ENCODE assay signal across 12 cellular contexts in genomic region chr18:46718501-46719341, GRCh38. TPM values are rescaled to one million over a fixed set of nuclear protein-coding genes. Genes with fewer than 3 reads are reported as not detected.
DNase-seq lines count a peak whose midpoint lies in the region; FAIRE-seq and TF ChIP-seq lines count a peak whose summit lies in the region.
"Had no signal": no experiment of that assay in that cellular context is flagged by ENCODE, and none has a peak within 500 bp of the region (broad histone marks: within the 10 kb centered on the region; RNA-seq: fewer than 3 reads in every experiment).

No MANE protein-coding gene starts in this region.

- no peak overlapping the region for H2BK5ac ChIP-seq in H9 (ENCODE audit: insufficient read length, low read length)

- peak; percentile 77 for FAIRE-seq in H54 (lab: Jason Lieb, UNC)

- POLR2A ChIA-PET in HEK293T (lab: Yijun Ruan, JAX): no interaction called here

- H3K23ac ChIP-seq in H9 (ENCODE audit: insufficient read length, low read depth, low read length): no peak overlapping the region

- H3K9me3 Mint-ChIP-seq in H9: no peaks in the 10 kb centered on the region
- H3K9me3 Mint-ChIP-seq: T-helper 1 cell treated with Interleukin-12 subunit alpha and Interleukin-12 subunit beta and Interleukin-4 antibody, amounts not matched to agents 30 μg/mL and 1 μg/mL, for 36 hours had no signal

- H4K8ac ChIP-seq in H9 (replicated peaks; ENCODE audit: insufficient read length, low read depth, low read length): no peak overlapping the region

- CTCF ChIA-PET in HEK293T (lab: Yijun Ruan, JAX): no interaction called here

- no peak overlapping the region for H2BK20ac ChIP-seq in H9 (ENCODE audit: low read depth, low read length, poor library complexity, severe bottlenecking)

- no peak overlapping the region for H3K27ac ChIP-seq in H9 (ENCODE audit: insufficient read length, low read depth, low read length)
- H3K27ac ChIP-seq: neutrophil had no signal

- H2BK120ac ChIP-seq in H9 (ENCODE audit: low read depth, low read length, poor library complexity, severe bottlenecking): no peak overlapping the region

- no peak overlapping the region for H2BK15ac ChIP-seq in H9 (ENCODE audit: low read depth, low read length)

- no peak for TF ChIP-seq CTCF in H9 (conservative IDR thresholded peaks at IDR 0.05)

- DNase-seq in H54 (ENCODE audit: insufficient read length, low spot score) (peak; percentile 41), RKO (ENCODE audit: low spot score) (peak; percentile 9), fibroblast of the conjunctiva (ENCODE audit: low read depth) (peak; percentile 21), skeletal muscle cell (ENCODE audit: low read depth) (peak; percentile 9), SHP77 (lab: John Stamatoyannopoulos, UW) (no peak), HEK293T (ENCODE audit: extremely low spot score) (no peak), H9 (no peak)
- DNase-seq: activated CD8-positive, alpha-beta memory T cell treated with anti-CD3 and anti-CD28 coated beads, Interleukin-2, amount 50 U/mL, for 4 hours; GDM1 had no signal

- no peak overlapping the region for H3K4me2 ChIP-seq in H9 (ENCODE audit: insufficient read depth, insufficient read length, low read length)

- no peaks in the 10 kb centered on the region for H3K9me3 ChIP-seq in H9 (ENCODE audit: control insufficient read depth, low read depth, low read length)
- H3K9me3 ChIP-seq: neutrophil had no signal

- no peak overlapping the region for H4K91ac ChIP-seq in H9 (ENCODE audit: insufficient read length, low read depth, low read length)

- WGBS in H9 (ENCODE audit: extremely low coverage, insufficient read length, low lambda C conversion rate): no CpG with 5 or more reads among the region's 10 CpGs

- no peak for TF ChIP-seq POLR2A in H54 (IDR thresholded peaks at IDR 0.05; ENCODE audit: low read depth, low read length)

- H3K4ac ChIP-seq in H9 (ENCODE audit: low read depth, low read length): no peak overlapping the region

- no peak overlapping the region for H4K5ac ChIP-seq in H9 (ENCODE audit: insufficient read length, low read depth, low read length)

- H3K27ac Mint-ChIP-seq in H9: peak overlapping the region in 1 of 3 experiments; percentile 67; a peak in 1 of 7 replicates
- H3K27ac Mint-ChIP-seq: T-helper 1 cell treated with Interleukin-12 subunit alpha and Interleukin-12 subunit beta and Interleukin-4 antibody, amounts not matched to agents 30 μg/mL and 1 μg/mL, for 36 hours had no signal

- H3K36me3 Mint-ChIP-seq in H9 (ENCODE audit: insufficient read depth in 1 of 3, low read depth in 3 of 3): no peaks in the 10 kb centered on the region

- peaks cover 9% of the 10 kb centered on the region for H3K27me3 Mint-ChIP-seq in H9 (ENCODE audit: low read depth)

- H3K23me2 ChIP-seq in H9 (ENCODE audit: insufficient read length, low read depth, low read length, poor library complexity, severe bottlenecking): no peaks in the 10 kb centered on the region

- H3K79me1 ChIP-seq in H9 (ENCODE audit: insufficient read depth, low read depth, low read length, poor library complexity, severe bottlenecking): no peaks in the 10 kb centered on the region

- no peak overlapping the region for H3T11ph ChIP-seq in H9 (ENCODE audit: low read length)

- H3K9ac ChIP-seq in H9 (ENCODE audit: extremely low read depth, insufficient read length, low read length): no peak overlapping the region

- no peak overlapping the region for H3K4me3 Mint-ChIP-seq in H9
- H3K4me3 Mint-ChIP-seq: T-helper 1 cell treated with Interleukin-12 subunit alpha and Interleukin-12 subunit beta and Interleukin-4 antibody, amounts not matched to agents 30 μg/mL and 1 μg/mL, for 36 hours had no signal

- no peaks in the 10 kb centered on the region for H3K27me3 ChIP-seq in H9 (ENCODE audit: insufficient read depth, low read length)
- H3K27me3 ChIP-seq: neutrophil had no signal

- no peak overlapping the region for H3K14ac ChIP-seq in H9 (ENCODE audit: insufficient read depth, low read length)

- H2AFZ ChIP-seq in H9 (ENCODE audit: low read length): no peak overlapping the region

- H4K20me1 ChIP-seq in H9 (ENCODE audit: control insufficient read depth, insufficient read depth, insufficient read length): no peaks in the 10 kb centered on the region

- H3K79me2 ChIP-seq in H9 (ENCODE audit: insufficient read depth, low read length): no peaks in the 10 kb centered on the region

- peaks cover 8% of the 10 kb centered on the region for H3K4me1 ChIP-seq in H9 (ENCODE audit: insufficient read depth, low read length)

- no peak overlapping the region for H3K56ac ChIP-seq in H9 (ENCODE audit: insufficient read length, low read depth, low read length)

- H3K4me1 Mint-ChIP-seq in H9: peaks cover 10 to 12% of the 10 kb centered on the region in 2 experiments

- no peak overlapping the region for H3K4me3 ChIP-seq in skeletal muscle cell (ENCODE audit: low read depth, low read length)

- H3K18ac ChIP-seq in H9 (ENCODE audit: insufficient read length, low read depth, low read length): no peak overlapping the region

- no peak overlapping the region for H2AK5ac ChIP-seq in H9 (ENCODE audit: insufficient read length, low read length)

- H2BK12ac ChIP-seq in H9 (ENCODE audit: insufficient read length, low read depth, low read length): no peak overlapping the region

TF ChIP-seq in HEK293T, 16 proteins besides CTCF, POLR2A, EP300 and RAD21:
- TF ChIP-seq SUZ12 (IDR thresholded peaks at IDR 0.05) (no peak), TARDBP (IDR thresholded peaks at IDR 0.05) (no peak), ARNT (IDR thresholded peaks at IDR 0.05) (no peak), CTBP1 (IDR thresholded peaks at IDR 0.05; ENCODE audit: borderline replicate concordance) (no peak), FOXA1 (IDR thresholded peaks at IDR 0.05) (no peak), LEF1 (IDR thresholded peaks at IDR 0.05; ENCODE audit: borderline replicate concordance) (no peak), FOXK2 (IDR thresholded peaks at IDR 0.05) (no peak), BHLHE40 (IDR thresholded peaks at IDR 0.05; ENCODE audit: borderline replicate concordance) (no peak), SP1 (IDR thresholded peaks at IDR 0.05) (no peak), L3MBTL2 (conservative IDR thresholded peaks at IDR 0.05) (no peak), FOXM1 (IDR thresholded peaks at IDR 0.05; ENCODE audit: borderline replicate concordance) (no peak), ELF4 (IDR thresholded peaks at IDR 0.05) (no peak), ZNF384 (IDR thresholded peaks at IDR 0.05) (no peak), NFRKB (IDR thresholded peaks at IDR 0.05) (no peak), HDGF (IDR thresholded peaks at IDR 0.05; ENCODE audit: borderline replicate concordance) (no peak)
- TF ChIP-seq, protein P1, sequence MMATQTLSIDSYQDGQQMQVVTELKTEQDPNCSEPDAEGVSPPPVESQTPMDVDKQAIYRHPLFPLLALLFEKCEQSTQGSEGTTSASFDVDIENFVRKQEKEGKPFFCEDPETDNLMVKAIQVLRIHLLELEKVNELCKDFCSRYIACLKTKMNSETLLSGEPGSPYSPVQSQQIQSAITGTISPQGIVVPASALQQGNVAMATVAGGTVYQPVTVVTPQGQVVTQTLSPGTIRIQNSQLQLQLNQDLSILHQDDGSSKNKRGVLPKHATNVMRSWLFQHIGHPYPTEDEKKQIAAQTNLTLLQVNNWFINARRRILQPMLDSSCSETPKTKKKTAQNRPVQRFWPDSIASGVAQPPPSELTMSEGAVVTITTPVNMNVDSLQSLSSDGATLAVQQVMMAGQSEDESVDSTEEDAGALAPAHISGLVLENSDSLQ (IDR thresholded peaks at IDR 0.05): no peak

RNA-seq across cellular contexts. Expression of gene ST8SIA5, which starts 38.1 kb away (rescaled TPM):
- 0.63 and 0.75 TPM in 2 replicates for total RNA-seq in H9 (2021)
- total RNA-seq: NCI-H460 had no signal

Comparison
In these comparisons a context has a peak if more than half of its experiments do, and no peak if none do; other contexts are left out.
1. DNase-seq: peak in H54 (single experiment), RKO (single experiment), fibroblast of the conjunctiva (single experiment) and skeletal muscle cell (single experiment); none in SHP77 (0 of 2), HEK293T (single experiment) and H9 (single experiment).